Comparison of ENCODE assay signal across 28 cellular contexts in genomic region chr10:47409866-47410256, GRCh38. TPM values are rescaled to one million over a fixed set of nuclear protein-coding genes. Genes with fewer than 3 reads are reported as not detected.
"Had no signal": no experiment of that assay in that cellular context is flagged by ENCODE, and none has a peak within 500 bp of the region (broad histone marks: within the 10 kb centered on the region; RNA-seq: fewer than 3 reads in every experiment).

No MANE protein-coding gene starts in this region.

- H3K9me3 ChIP-seq: breast epithelium, esophagus muscularis mucosa, pancreas, psoas muscle, testis, transverse colon, uterus had no signal

- ATAC-seq: activated CD4-positive, CD25-positive, alpha-beta regulatory T cell treated with anti-CD3 and anti-CD28 coated beads, Interleukin-2, amount 50 U/mL, for 24 hours; activated naive CD4-positive, alpha-beta T cell treated with anti-CD3 and anti-CD28 coated beads, Interleukin-2, amount 50 U/mL, for 72 hours; activated T-cell treated with anti-CD3 and anti-CD28 coated beads, Interleukin-2, amount 50 U/mL, for 4 hours; activated T-helper 17 cell treated with anti-CD3 and anti-CD28 coated beads, Interleukin-2, amount 50 U/mL, for 72 hours; foreskin keratinocyte; naive thymus-derived CD4-positive, alpha-beta T cell; pancreas; psoas muscle; T-helper 17 cell had no signal

- H3K27ac ChIP-seq: breast epithelium, esophagus muscularis mucosa, foreskin keratinocyte, pancreas, psoas muscle, testis, transverse colon, uterus, WERI-Rb-1 had no signal

- DNase-seq: activated CD4-positive, alpha-beta T cell treated with anti-CD3 and anti-CD28 coated beads for 48 hours; activated CD4-positive, alpha-beta T cell treated with anti-CD3 and anti-CD28 coated beads, Interleukin-2, amount 50 U/mL, for 48 hours; activated CD8-positive, alpha-beta memory T cell treated with anti-CD3 and anti-CD28 coated beads, Interleukin-2, amount 50 U/mL, for 4 hours; activated naive CD4-positive, alpha-beta T cell; activated T-cell treated with anti-CD3 and anti-CD28 coated beads, Interleukin-2, amount 50 U/mL, for 4 hours; dermis blood vessel endothelial cell; effector CD4-positive, alpha-beta T cell; foreskin keratinocyte; midbrain; naive thymus-derived CD4-positive, alpha-beta T cell; nucleus accumbens; psoas muscle; stimulated activated CD4-positive, alpha-beta T cell treated with anti-CD3 and anti-CD28 coated beads, Interleukin-1b, Interleukin-23, amount 100 ng/mL, for 48 hours; stimulated activated naive CD4-positive, alpha-beta T cell; T-helper 17 cell; T1000; testis; transverse colon; uterus; WERI-Rb-1 had no signal

- H3K36me3 ChIP-seq: breast epithelium, esophagus muscularis mucosa, pancreas, transverse colon, uterus, WERI-Rb-1 had no signal

- H3K27me3 ChIP-seq: breast epithelium, esophagus muscularis mucosa, foreskin keratinocyte, pancreas, testis, transverse colon, uterus had no signal

- H3K4me3 ChIP-seq: breast epithelium, esophagus muscularis mucosa, pancreas, psoas muscle, smooth muscle cell, testis, transverse colon, uterus had no signal

- H3K4me1 ChIP-seq: breast epithelium, esophagus muscularis mucosa, pancreas, psoas muscle, testis, transverse colon, uterus had no signal

RNA-seq across cellular contexts. Expression of gene ZNF488, which starts 25.8 kb away (rescaled TPM):
- total RNA-seq: glomerular endothelial cell; naive thymus-derived CD4-positive, alpha-beta T cell; T-helper 17 cell had no signal
- polyA plus RNA-seq: pancreas, smooth muscle cell had no signal
